11 cellular contexts compared by ENCODE assay signal in genomic region chr12:6333029-6333428, GRCh38. TPM values are rescaled to one million over a fixed set of nuclear protein-coding genes. Genes with fewer than 3 reads are reported as not detected.
DNase-seq lines count a peak whose midpoint lies in the region; ATAC-seq, FAIRE-seq and TF ChIP-seq lines count a peak whose summit lies in the region.
"Had no signal": no experiment of that assay in that cellular context is flagged by ENCODE, and none has a peak within 500 bp of the region (broad histone marks: within the 10 kb centered on the region; RNA-seq: fewer than 3 reads in every experiment).

No MANE protein-coding gene starts in this region.

- no peak overlapping the region for H3K18ac ChIP-seq in mesendoderm (ENCODE audit: low read length)

- ATAC-seq in stimulated activated naive B cell treated with anti-CD40 and anti-IgM and Interleukin-4, amounts not matched to agents 10 μg/mL and 1 μg/mL and 100 μg/mL, for 72 hours (replicated peaks), result no peak
- ATAC-seq: stimulated activated memory B cell treated with anti-CD40 and anti-IgM and Interleukin-4, amounts not matched to agents 10 μg/mL and 1 μg/mL and 100 μg/mL, for 72 hours had no signal

- no peak overlapping the region for H3K4me3 ChIP-seq in mesendoderm (ENCODE audit: low read length)

- no peak overlapping the region for H3K56ac ChIP-seq in mesendoderm (ENCODE audit: low read length)

- H2BK15ac ChIP-seq in mesendoderm (replicated peaks; ENCODE audit: low read depth), result no peak overlapping the region

- intact Hi-C loops in CD14-positive monocyte (cut with micrococcal nuclease), result loop anchor here in 1 of 2 donors (10.0 kb wide), 1 partner anchor 202 kb away; the partner anchor contains the start of gene GAPDH

- peaks cover 29% of the 10 kb centered on the region for H3K79me2 ChIP-seq in mesendoderm (ENCODE audit: control insufficient read depth, insufficient read depth, low read length)

- no peak overlapping the region for H4K8ac ChIP-seq in mesendoderm (ENCODE audit: low read depth, low read length)

- no peak overlapping the region for H4K5ac ChIP-seq in mesendoderm (ENCODE audit: low read length)

- peaks cover 0 to 1% (median 0%) of the 10 kb centered on the region in 3 donors for H3K27me3 Mint-ChIP-seq in CD14-positive monocyte (ENCODE audit: low read depth in 3 of 3)
- H3K27me3 Mint-ChIP-seq in osteocyte (ENCODE audit: unreplicated experiment), result no peaks in the 10 kb centered on the region
- peaks cover 53 to 64% of the 10 kb centered on the region in 2 donors for H3K27me3 Mint-ChIP-seq in stimulated activated naive B cell treated with anti-CD40 and anti-IgM and Interleukin-4, amounts not matched to agents 10 μg/mL and 1 μg/mL and 100 μg/mL, for 72 hours

- peaks cover 56% of the 10 kb centered on the region for H3K4me1 Mint-ChIP-seq in CD14-positive monocyte
- peaks cover 3% of the 10 kb centered on the region for H3K4me1 Mint-ChIP-seq in osteocyte (ENCODE audit: unreplicated experiment)
- peaks cover 35 to 38% of the 10 kb centered on the region in 2 donors for H3K4me1 Mint-ChIP-seq in stimulated activated naive B cell treated with anti-CD40 and anti-IgM and Interleukin-4, amounts not matched to agents 10 μg/mL and 1 μg/mL and 100 μg/mL, for 72 hours

- peak; percentile 72 for DNase-seq in CD14-positive monocyte (ENCODE audit: low spot score)
- DNase-seq in HTR-8/SVneo (ENCODE audit: insufficient read length, low spot score), result no peak
- no peak for DNase-seq in osteocyte (ENCODE audit: extremely low spot score, unreplicated experiment)
- no peak for DNase-seq in cerebellar nuclear complex (lab: John Stamatoyannopoulos, UW)
- DNase-seq in mesendoderm, result no peak
- no peak for DNase-seq in stimulated activated naive B cell treated with anti-CD40 and anti-IgM and Interleukin-4, amounts not matched to agents 10 μg/mL and 1 μg/mL and 100 μg/mL, for 72 hours
- DNase-seq in NCI-H2081 treated with DMSO at 0.1 percent for 48 hours (lab: John Stamatoyannopoulos, UW), result no peak

- H3K9ac ChIP-seq in mesendoderm (ENCODE audit: low read length), result no peak overlapping the region

- no peak overlapping the region for H3K4ac ChIP-seq in mesendoderm (ENCODE audit: low read depth, low read length)

- no peak overlapping the region for H3K23ac ChIP-seq in mesendoderm (ENCODE audit: low read length)

- TF ChIP-seq CTCF in CD14-positive monocyte (IDR thresholded peaks at IDR 0.05) (no peak), osteocyte (IDR thresholded peaks at IDR 0.05) (no peak)

- peaks cover 22% of the 10 kb centered on the region for H3K4me1 ChIP-seq in mesendoderm (ENCODE audit: control insufficient read depth, low read depth, low read length)

- no peak overlapping the region for H2AK5ac ChIP-seq in mesendoderm (ENCODE audit: low read length)

- H3K27ac ChIP-seq in cingulate gyrus (ENCODE audit: low read depth, low read length) (peak overlapping the region; percentile 19), mesendoderm (ENCODE audit: low read depth, low read length) (no peak overlapping the region)

- H3K4me3 Mint-ChIP-seq in CD14-positive monocyte (peak overlapping the region; percentile 34 to 68), osteocyte (ENCODE audit: unreplicated experiment) (peak overlapping the region; percentile 46)
- no peak overlapping the region for H3K4me3 Mint-ChIP-seq in stimulated activated naive B cell treated with anti-CD40 and anti-IgM and Interleukin-4, amounts not matched to agents 10 μg/mL and 1 μg/mL and 100 μg/mL, for 72 hours
- H3K4me3 Mint-ChIP-seq: stimulated activated memory B cell treated with anti-CD40 and anti-IgM and Interleukin-4, amounts not matched to agents 10 μg/mL and 1 μg/mL and 100 μg/mL, for 72 hours had no signal

- H3K36me3 Mint-ChIP-seq in CD14-positive monocyte (peaks cover 63 to 71% of the 10 kb centered on the region in 2 donors), osteocyte (ENCODE audit: unreplicated experiment) (peaks cover 30% of the 10 kb centered on the region)
- peaks cover 0 to 3% of the 10 kb centered on the region in 2 donors for H3K36me3 Mint-ChIP-seq in stimulated activated naive B cell treated with anti-CD40 and anti-IgM and Interleukin-4, amounts not matched to agents 10 μg/mL and 1 μg/mL and 100 μg/mL, for 72 hours
- H3K36me3 Mint-ChIP-seq: stimulated activated memory B cell treated with anti-CD40 and anti-IgM and Interleukin-4, amounts not matched to agents 10 μg/mL and 1 μg/mL and 100 μg/mL, for 72 hours had no signal

- no peak overlapping the region for H2BK120ac ChIP-seq in mesendoderm (ENCODE audit: low read depth, low read length)

- peaks cover 22% of the 10 kb centered on the region for H3K79me1 ChIP-seq in mesendoderm (ENCODE audit: low read length)

- no peak overlapping the region for H3K4me2 ChIP-seq in mesendoderm (ENCODE audit: low read length)

- no peak overlapping the region for H2BK5ac ChIP-seq in mesendoderm (ENCODE audit: low read length)

- no peaks in the 10 kb centered on the region for H3K9me3 Mint-ChIP-seq in CD14-positive monocyte
- H3K9me3 Mint-ChIP-seq in osteocyte (ENCODE audit: unreplicated experiment), result no peaks in the 10 kb centered on the region
- H3K9me3 Mint-ChIP-seq in stimulated activated naive B cell treated with anti-CD40 and anti-IgM and Interleukin-4, amounts not matched to agents 10 μg/mL and 1 μg/mL and 100 μg/mL, for 72 hours, result no peaks in the 10 kb centered on the region
- H3K9me3 Mint-ChIP-seq: stimulated activated memory B cell treated with anti-CD40 and anti-IgM and Interleukin-4, amounts not matched to agents 10 μg/mL and 1 μg/mL and 100 μg/mL, for 72 hours had no signal

- WGBS in mesendoderm (ENCODE audit: extremely low coverage, insufficient coverage, low lambda C conversion rate), result no CpG with 5 or more reads among the region's 9 CpGs

- peak overlapping the region in 2 of 7 donors; percentile 93 to 98 for H3K27ac Mint-ChIP-seq in CD14-positive monocyte
- no peak overlapping the region for H3K27ac Mint-ChIP-seq in osteocyte (ENCODE audit: unreplicated experiment)
- no peak overlapping the region for H3K27ac Mint-ChIP-seq in stimulated activated naive B cell treated with anti-CD40 and anti-IgM and Interleukin-4, amounts not matched to agents 10 μg/mL and 1 μg/mL and 100 μg/mL, for 72 hours
- H3K27ac Mint-ChIP-seq: stimulated activated memory B cell treated with anti-CD40 and anti-IgM and Interleukin-4, amounts not matched to agents 10 μg/mL and 1 μg/mL and 100 μg/mL, for 72 hours had no signal

- peak; percentile 52 for FAIRE-seq in HTR-8/SVneo (lab: Jason Lieb, UNC)
- FAIRE-seq: endometrium, GM19239 had no signal

- H3K27me3 ChIP-seq in mesendoderm (ENCODE audit: insufficient read depth, low read length, poor library complexity), result no peaks in the 10 kb centered on the region

- H3K36me3 ChIP-seq in mesendoderm (ENCODE audit: control insufficient read depth, insufficient read depth, low read length), result peaks cover 34% of the 10 kb centered on the region

RNA-seq across cellular contexts. Expression of gene TNFRSF1A, which starts 8.8 kb away (rescaled TPM):
- polyA plus RNA-seq in CD14-positive monocyte, result 100 to 1,000 TPM; 108 to 157 TPM
- total RNA-seq in osteocyte, result 170 and 188 TPM in 2 replicates
- 87.0 TPM for polyA plus RNA-seq in mesendoderm (2013, experiment 1 of 2)
- 84.9 TPM for polyA plus RNA-seq in mesendoderm (2013, experiment 2 of 2)

RNA-seq across cellular contexts. Expression of gene PLEKHG6, which starts 22.5 kb away (rescaled TPM):
- not detected for polyA plus RNA-seq in CD14-positive monocyte
- total RNA-seq in osteocyte, result 0.21 and 0.55 TPM in 2 replicates
- polyA plus RNA-seq in mesendoderm (2013, experiment 1 of 2), result 23.2 TPM
- polyA plus RNA-seq in mesendoderm (2013, experiment 2 of 2), result 22.0 TPM

RNA-seq across cellular contexts. Expression of gene SCNN1A, which starts 42.3 kb away (rescaled TPM):
- under 1 TPM; 0.11 to 0.63 TPM for polyA plus RNA-seq in CD14-positive monocyte
- 2.5 and 3.2 TPM in 2 replicates for total RNA-seq in osteocyte
- 71.7 TPM for polyA plus RNA-seq in mesendoderm (2013, experiment 1 of 2)
- 73.4 TPM for polyA plus RNA-seq in mesendoderm (2013, experiment 2 of 2)

RNA-seq across cellular contexts. Expression of gene LTBR, which starts 50.9 kb away (rescaled TPM):
- 10 to 100 TPM; 56.4 to 60.6 TPM for polyA plus RNA-seq in CD14-positive monocyte
- total RNA-seq in osteocyte, result 16.4 and 17.0 TPM in 2 replicates
- 16.5 TPM for polyA plus RNA-seq in mesendoderm (2013, experiment 1 of 2)
- polyA plus RNA-seq in mesendoderm (2013, experiment 2 of 2), result 15.5 TPM

Comparison
In these comparisons a context has a peak if more than half of its experiments do, and no peak if none do; other contexts are left out.
1. H3K4me3 Mint-ChIP-seq: peak in CD14-positive monocyte (2 of 2) and osteocyte (single experiment); none in stimulated activated naive B cell treated with anti-CD40 and anti-IgM and Interleukin-4, amounts not matched to agents 10 μg/mL and 1 μg/mL and 100 μg/mL, for 72 hours (0 of 2).